Comparison of ENCODE assay signal across 13 cellular contexts in the genomic region with DNA sequence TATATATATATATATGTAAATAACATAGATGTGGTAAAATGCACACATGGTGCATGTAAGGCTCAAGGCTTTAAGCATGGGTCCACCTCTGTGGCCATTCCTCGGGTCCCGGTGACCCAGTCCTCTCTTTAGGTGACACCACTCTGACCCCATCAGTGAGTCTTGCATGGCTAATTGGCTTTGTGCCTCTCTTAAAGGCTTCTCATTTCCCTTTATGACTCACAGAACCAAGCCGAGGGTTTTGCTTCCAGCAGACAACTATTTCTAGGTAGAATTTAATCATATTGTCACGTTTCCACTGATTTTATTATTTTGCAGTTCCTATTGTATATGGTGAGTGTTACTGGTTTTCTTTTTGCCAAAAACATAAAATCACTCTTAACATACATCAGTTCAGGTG.
DNase-seq lines count a peak whose midpoint lies in the region; ATAC-seq and TF ChIP-seq lines count a peak whose summit lies in the region.
"Had no signal": no experiment of that assay in that cellular context is flagged by ENCODE, and none has a peak within 500 bp of the region (broad histone marks: within the 10 kb centered on the region; RNA-seq: fewer than 3 reads in every experiment).

No MANE protein-coding gene starts in this region.

- no peak overlapping the region for H3K4me3 ChIP-seq in choroid plexus epithelial cell (ENCODE audit: low read depth, low read length)
- H3K4me3 ChIP-seq: dorsolateral prefrontal cortex, MG63, right atrium auricular region had no signal

- peak; percentile 35 for ATAC-seq in GM21447 (IDR thresholded peaks at IDR 0.05; ENCODE audit: unreplicated experiment)
- peak; percentile 30 for ATAC-seq in HG03457 (IDR thresholded peaks at IDR 0.05; ENCODE audit: unreplicated experiment)

- TF ChIP-seq CTCF in choroid plexus epithelial cell (conservative IDR thresholded peaks at IDR 0.05; ENCODE audit: low read depth, low read length) = no peak

- DNase-seq in EH (ENCODE audit: low read depth) (peak; percentile 9), choroid plexus epithelial cell (ENCODE audit: low read depth) (peak; percentile 45), germinal center (ENCODE audit: low spot score) (no peak), medulla oblongata (ENCODE audit: extremely low spot score) (no peak), iPS-NIHi11 (ENCODE audit: low spot score) (no peak)
- no peak for DNase-seq in activated CD4-positive, alpha-beta T cell treated with anti-CD3 and anti-CD28 coated beads for 48 hours
- DNase-seq: activated T-cell treated with anti-CD3 and anti-CD28 coated beads, Interleukin-2, amount 50 U/mL, for 72 hours; CD4-positive, alpha-beta T cell; dorsolateral prefrontal cortex; MG63 had no signal

Comparison
In these comparisons a context has a peak if more than half of its experiments do, and no peak if none do; other contexts are left out.
1. DNase-seq: peak in EH (single experiment) and choroid plexus epithelial cell (single experiment); none in germinal center (single experiment), medulla oblongata (single experiment), activated CD4-positive, alpha-beta T cell treated with anti-CD3 and anti-CD28 coated beads for 48 hours (single experiment) and iPS-NIHi11 (single experiment).